ENCODE assay signal across 21 cellular contexts in the genomic region with DNA sequence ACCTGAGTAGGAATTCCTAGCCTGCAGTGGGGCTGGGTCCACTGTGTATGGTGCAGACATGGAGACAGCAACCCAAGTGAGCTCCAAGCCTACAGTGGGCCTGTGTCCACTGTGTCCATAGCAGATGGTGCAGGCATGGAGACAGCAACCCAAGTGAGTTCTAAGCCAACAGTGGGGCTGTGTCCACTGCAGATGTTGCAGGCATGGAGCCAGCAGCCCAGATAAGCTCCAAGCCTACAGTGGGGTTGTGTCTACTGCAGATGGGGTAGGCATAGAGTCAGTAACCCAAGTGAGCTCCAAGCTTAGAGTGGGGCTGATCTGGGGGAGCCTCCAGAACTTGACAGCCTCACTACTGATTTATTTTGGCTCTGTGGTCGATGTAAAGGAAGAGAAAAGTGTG. TPM values are rescaled to one million over a fixed set of nuclear protein-coding genes. Genes with fewer than 3 reads are reported as not detected.
DNase-seq lines count a peak whose midpoint lies in the region; ATAC-seq, FAIRE-seq and TF ChIP-seq lines count a peak whose summit lies in the region.
"Had no signal": no experiment of that assay in that cellular context is flagged by ENCODE, and none has a peak within 500 bp of the region (broad histone marks: within the 10 kb centered on the region; RNA-seq: fewer than 3 reads in every experiment).

No MANE protein-coding gene starts in this region.

- H3K9me3 ChIP-seq in heart left ventricle, result no peaks in the 10 kb centered on the region
- H3K9me3 ChIP-seq in K562 (replicated peaks; ENCODE audit: control insufficient read depth, insufficient read depth, low read depth, low read length), result no peaks in the 10 kb centered on the region
- no peaks in the 10 kb centered on the region for H3K9me3 ChIP-seq in left ventricle myocardium inferior (replicated peaks)
- no peaks in the 10 kb centered on the region for H3K9me3 ChIP-seq in testis
- H3K9me3 ChIP-seq: Caco-2, HAP-1 had no signal

- FAIRE-seq in K562 (lab: Jason Lieb, UNC), result no peak
- FAIRE-seq: A204.1, D721Med, G401.6, GM12891, GM19239 had no signal

- in situ Hi-C loops in K562 (cut with MboI), result no loop called here

- H3K4me3 ChIP-seq in heart left ventricle, result no peak overlapping the region
- no peak overlapping the region for H3K4me3 ChIP-seq in K562
- H3K4me3 ChIP-seq in left ventricle myocardium inferior, result no peak overlapping the region
- H3K4me3 ChIP-seq in testis, result no peak overlapping the region
- H3K4me3 ChIP-seq: GM23248, HAP-1 had no signal

- H3K36me3 ChIP-seq in heart left ventricle, result no peaks in the 10 kb centered on the region
- H3K36me3 ChIP-seq in K562 (ENCODE audit: control insufficient read depth, insufficient read depth, low read length), result peaks cover 9% of the 10 kb centered on the region
- H3K36me3 ChIP-seq in left ventricle myocardium inferior, result no peaks in the 10 kb centered on the region
- no peaks in the 10 kb centered on the region for H3K36me3 ChIP-seq in testis (ENCODE audit: low read depth, missing control alignments)
- H3K36me3 ChIP-seq: HAP-1 had no signal

- CTCF ChIA-PET in K562 (lab: Yijun Ruan, JAX; ENCODE audit: low intra/inter-chr PET ratio), result no interaction called here

- BruUV-seq in K562 (replicated peaks; lab: Mats Ljungman, UMichigan), result no TSS peak

- TF ChIP-seq EP300 in K562 (IDR thresholded peaks at IDR 0.05; ENCODE audit: low read length), result no peak

- POLR2A ChIA-PET in K562 (lab: Yijun Ruan, JAX), result interaction anchor here (0.6 to 2.1 kb wide), 6 partner anchors 9 to 45 kb away, joined by 3 to 7 read pairs (median 3); no protein-coding TSS in a partner anchor

- H3K4me2 ChIP-seq in K562 (ENCODE audit: insufficient read depth, low read length), result no peak overlapping the region

- WGBS in heart left ventricle, 4 donors, result 56 to 63% (median 62%) methylated on average over 1 of the region's 1 CpG
- WGBS in K562 (ENCODE audit: insufficient coverage, low coverage, missing lambda C conversion rate), result 8% methylated on average over 1 of the region's 1 CpG
- WGBS in testis, 2 donors, result 65 to 77% methylated on average over 1 of the region's 1 CpG

- no peak for TF ChIP-seq POLR2A in heart left ventricle (IDR thresholded peaks at IDR 0.05)
- TF ChIP-seq POLR2A in K562 (conservative IDR thresholded peaks at IDR 0.05), result no peak
- TF ChIP-seq POLR2A in testis (IDR thresholded peaks at IDR 0.05), result no peak

- ATAC-seq in heart left ventricle, result peak in 3 of 4 donors; percentile 7 to 18 (median 11)
- ATAC-seq in K562, result peak; percentile 63
- no peak for ATAC-seq in HG03378 (IDR thresholded peaks at IDR 0.05; ENCODE audit: unreplicated experiment)

- H3K27ac ChIP-seq in heart left ventricle (peak overlapping the region in 5 of 12 donors; percentile 1 to 90 (median 59)), K562 (ENCODE audit: extremely low read depth, low read depth, low read length) (no peak overlapping the region), left ventricle myocardium inferior (replicated peaks) (peak overlapping the region; percentile 91), testis (peak overlapping the region; percentile 9 to 45)
- H3K27ac ChIP-seq: C4-2B, GM23248, HL-60 had no signal

- no peak overlapping the region for H2AFZ ChIP-seq in K562 (ENCODE audit: low read depth, low read length)
- H2AFZ ChIP-seq: GM23248 had no signal

- H3K9ac ChIP-seq in K562 (ENCODE audit: insufficient read depth in 1 of 2, low read depth in 2 of 2, low read length in 2 of 2), result no peak overlapping the region
- H3K9ac ChIP-seq: GM23248 had no signal

- H3K79me2 ChIP-seq in K562 (ENCODE audit: control insufficient read depth, insufficient read depth, low read length), result no peaks in the 10 kb centered on the region

- H3K9me1 ChIP-seq in K562 (ENCODE audit: control insufficient read depth, insufficient read depth, low read length), result no peaks in the 10 kb centered on the region

- intact Hi-C loops in heart left ventricle (cut with DNase I) (no loop called here), cardiac septum (cut with DNase I) (no loop called here), K562 (cut with micrococcal nuclease) (no loop called here), left ventricle myocardium inferior (cut with micrococcal nuclease) (no loop called here), testis (cut with DNase I; ENCODE audit: low total_unique reads) (no loop called here)

- DNase-seq in heart left ventricle, result peak in 2 of 5 donors; percentile 46 to 47
- DNase-seq in cardiac septum (ENCODE audit: low spot score), result no peak
- DNase-seq in K562 (ENCODE audit: extremely low read depth in 1 of 4, low spot score in 3 of 4), result peak in 1 of 4 experiments; percentile 26
- DNase-seq in left ventricle myocardium inferior, result peak; percentile 55
- DNase-seq in testis, result no peak
- no peak for DNase-seq in 8988T
- DNase-seq: ACHN; AML-193; Caco-2; CD4-positive, alpha-beta T cell; GM23248 had no signal

- no peaks in the 10 kb centered on the region for H3K27me3 ChIP-seq in heart left ventricle
- no peaks in the 10 kb centered on the region for H3K27me3 ChIP-seq in K562 (ENCODE audit: control insufficient read depth in 2 of 2, insufficient read depth in 2 of 2, low read length in 2 of 2)
- peaks cover 8% of the 10 kb centered on the region for H3K27me3 ChIP-seq in left ventricle myocardium inferior (ENCODE audit: low read depth)
- H3K27me3 ChIP-seq in testis, result no peaks in the 10 kb centered on the region

- TF ChIP-seq RAD21 in K562 (CRISPR knock-in tag; conservative IDR thresholded peaks at IDR 0.05 in 1 of 2, IDR thresholded peaks at IDR 0.05 in 1 of 2), result no peak

- H4K20me1 ChIP-seq in K562 (replicated peaks; ENCODE audit: control insufficient read depth, insufficient read depth, low read length), result no peaks in the 10 kb centered on the region

- TF ChIP-seq CTCF in heart left ventricle (IDR thresholded peaks at IDR 0.05) (no peak), K562 (IDR thresholded peaks at IDR 0.05 in 2 of 3, conservative IDR thresholded peaks at IDR 0.05 in 1 of 3; ENCODE audit: insufficient read depth in 2 of 3, low read depth in 1 of 3, low read length in 3 of 3) (no peak), left ventricle myocardium inferior (IDR thresholded peaks at IDR 0.05; ENCODE audit: borderline replicate concordance) (no peak), testis (IDR thresholded peaks at IDR 0.05) (no peak)

- H3K4me1 ChIP-seq in heart left ventricle, result peaks cover 0 to 56% (median 14%) of the 10 kb centered on the region in 12 donors
- peaks cover 7 to 9% of the 10 kb centered on the region in 2 experiments; a peak in 4 of 5 replicates for H3K4me1 ChIP-seq in K562 (replicated peaks in 1 of 2; ENCODE audit: control insufficient read depth in 2 of 2, insufficient read depth in 2 of 2, low read length in 2 of 2)
- peaks cover 45% of the 10 kb centered on the region for H3K4me1 ChIP-seq in left ventricle myocardium inferior
- H3K4me1 ChIP-seq in testis, result peaks cover 21% of the 10 kb centered on the region
- H3K4me1 ChIP-seq: Caco-2, HAP-1 had no signal

RNA-seq across cellular contexts. Expression of a gene that starts 22.6 kb away (rescaled TPM):
- total RNA-seq in heart left ventricle, result 10 to 100 TPM in 2 of 9 donors, 1 to 10 TPM in 7; 1.2 to 21.6 (median 3.9) TPM
- 1 to 10 TPM; 2.5 to 2.8 TPM for polyA plus RNA-seq in heart left ventricle
- 2.5 TPM for total RNA-seq in cardiac septum
- 38.7 and 65.0 TPM in 2 replicates for total RNA-seq in K562 (2011; cell fraction: chromatin; rRNA removed; ENCODE audit: low replicate concordance)
- 25.1 and 33.4 TPM in 2 replicates for total RNA-seq in K562 (2011; cell fraction: nucleolus; rRNA removed)
- total RNA-seq in K562 (2011; cell fraction: nucleoplasm; rRNA removed), result 22.6 and 27.1 TPM in 2 replicates
- total RNA-seq in K562 (2014; rRNA removed), result 5.6 and 5.9 TPM in 2 replicates
- total RNA-seq in K562 (2014; rRNA removed; fragmentation: Illumina TruSeq; extraction: Trizol), result 8.7 and 10.6 TPM in 2 replicates
- 7.6 and 8.1 TPM in 2 replicates for total RNA-seq in K562 (2015; rRNA removed; fragmentation: Illumina TruSeq; extraction: Trizol)
- 16.0 and 16.8 TPM in 2 replicates for total RNA-seq in K562 (2021)
- 3.1 and 13.3 TPM in 2 replicates for polyA plus RNA-seq in K562 (2011; rRNA removed)
- 2.6 and 10.3 TPM in 2 replicates for polyA plus RNA-seq in K562 (2011; cell fraction: cytosol; rRNA removed)
- polyA plus RNA-seq in K562 (2011; cell fraction: nucleus; rRNA removed), result 13.5 and 96.3 TPM in 2 replicates
- 10.6 and 19.0 TPM in 2 replicates for polyA plus RNA-seq in K562 (2012)
- 15.2 and 17.7 TPM in 2 replicates for polyA plus RNA-seq in K562 (2014; fragmentation: Illumina TruSeq; extraction: Trizol)
- polyA plus RNA-seq in K562 (2014; fragmentation: Nextera tagmentation; extraction: Ambion mirVana), result 1 to 10 TPM; 1.4 to 1.9 TPM
- polyA plus RNA-seq in K562 (2014; rRNA removed), result 15.0 and 18.8 TPM in 2 replicates
- 4.0 and 12.0 TPM in 2 replicates for polyA minus RNA-seq in K562 (2011; rRNA and poly(A)+ RNA removed)
- polyA minus RNA-seq in K562 (2011; cell fraction: cytosol; rRNA and poly(A)+ RNA removed), result 0.46 and 5.0 TPM in 2 replicates
- polyA minus RNA-seq in K562 (2011; cell fraction: nucleus; rRNA and poly(A)+ RNA removed), result 5.4 and 23.2 TPM in 2 replicates
- 3.8 TPM for total RNA-seq in left ventricle myocardium inferior
- total RNA-seq in testis, result 10 to 100 TPM; 14.9 to 17.6 TPM
- polyA plus RNA-seq in testis (ENCODE audit: insufficient read depth, low read depth, low replicate concordance), result 13.1 TPM
- total RNA-seq: Caco-2 had no signal

RNA-seq across cellular contexts. Expression of a gene that starts 40.1 kb away (rescaled TPM):
- total RNA-seq in heart left ventricle, result 1 to 10 TPM in 3 of 9 donors, under 1 TPM in 5, not detected in 1; 0.22 to 2.0 (median 0.81) TPM
- under 1 TPM in 1 of 2 donors, not detected in 1; 0.30 TPM for polyA plus RNA-seq in heart left ventricle
- 1.7 TPM for total RNA-seq in cardiac septum
- 121 and 131 TPM in 2 replicates for total RNA-seq in K562 (2011; cell fraction: chromatin; rRNA removed; ENCODE audit: low replicate concordance)
- 46.2 and 49.2 TPM in 2 replicates for total RNA-seq in K562 (2011; cell fraction: nucleolus; rRNA removed)
- 56.2 and 86.6 TPM in 2 replicates for total RNA-seq in K562 (2011; cell fraction: nucleoplasm; rRNA removed)
- total RNA-seq in K562 (2014; rRNA removed), result 32.1 and 52.2 TPM in 2 replicates
- total RNA-seq in K562 (2014; rRNA removed; fragmentation: Illumina TruSeq; extraction: Trizol), result 51.7 and 69.6 TPM in 2 replicates
- 25.8 and 26.5 TPM in 2 replicates for total RNA-seq in K562 (2015; rRNA removed; fragmentation: Illumina TruSeq; extraction: Trizol)
- total RNA-seq in K562 (2021), result 36.3 and 36.5 TPM in 2 replicates
- polyA plus RNA-seq in K562 (2011; rRNA removed), result 11.4 and 75.6 TPM in 2 replicates
- polyA plus RNA-seq in K562 (2011; cell fraction: cytosol; rRNA removed), result 5.0 and 28.2 TPM in 2 replicates
- 13.9 and 76.2 TPM in 2 replicates for polyA plus RNA-seq in K562 (2011; cell fraction: nucleus; rRNA removed)
- polyA plus RNA-seq in K562 (2012), result 22.9 and 27.3 TPM in 2 replicates
- polyA plus RNA-seq in K562 (2014; fragmentation: Illumina TruSeq; extraction: Trizol), result 76.3 and 78.7 TPM in 2 replicates
- polyA plus RNA-seq in K562 (2014; fragmentation: Nextera tagmentation; extraction: Ambion mirVana), result 10 to 100 TPM; 78.3 to 83.3 TPM
- 62.1 and 79.4 TPM in 2 replicates for polyA plus RNA-seq in K562 (2014; rRNA removed)
- polyA minus RNA-seq in K562 (2011; rRNA and poly(A)+ RNA removed), result 10.7 and 54.7 TPM in 2 replicates
- polyA minus RNA-seq in K562 (2011; cell fraction: cytosol; rRNA and poly(A)+ RNA removed), result 5.2 and 32.8 TPM in 2 replicates
- polyA minus RNA-seq in K562 (2011; cell fraction: nucleus; rRNA and poly(A)+ RNA removed), result 12.0 and 40.0 TPM in 2 replicates
- total RNA-seq in left ventricle myocardium inferior, result 0.91 TPM
- 1 to 10 TPM; 4.6 to 8.7 TPM for total RNA-seq in testis
- polyA plus RNA-seq in testis (ENCODE audit: insufficient read depth, low read depth, low replicate concordance), result 19.7 TPM
- total RNA-seq: Caco-2; CD4-positive, alpha-beta T cell; GM23248 had no signal
- polyA plus RNA-seq: BJ, GM23248 had no signal
